8 cellular contexts compared by ENCODE assay signal in genomic region chr12:57111046-57111698, GRCh38. TPM values are rescaled to one million over a fixed set of nuclear protein-coding genes. Genes with fewer than 3 reads are reported as not detected.
DNase-seq lines count a peak whose midpoint lies in the region; ATAC-seq lines count a peak whose summit lies in the region.

TSS of gene STAT6 (minus strand) at chr12:57111362. CDS start at chr12:57108278, 3,084 bp downstream.

- H3K4me3 ChIP-seq in NT2/D1 (ENCODE audit: insufficient read length, low read depth): peak within 1 kb of the TSS; percentile 84
- H3K4me3 ChIP-seq in naive thymus-derived CD4-positive, alpha-beta T cell (ENCODE audit: low read length): peak within 1 kb of the TSS; percentile 75

- H3K27me3 ChIP-seq in NT2/D1 (ENCODE audit: insufficient read depth, insufficient read length): no peaks in the 10 kb centered on the region
- H3K27me3 ChIP-seq in naive thymus-derived CD4-positive, alpha-beta T cell (ENCODE audit: control insufficient read depth in 2 of 2, insufficient read depth in 2 of 2, low read length in 2 of 2): no peaks in the 10 kb centered on the region

- H3K36me3 ChIP-seq in NT2/D1 (ENCODE audit: insufficient read depth, insufficient read length, low read length): peaks cover 26% of the 10 kb centered on the region
- peaks cover 0 to 30% (median 11%) of the 10 kb centered on the region in 3 experiments for H3K36me3 ChIP-seq in naive thymus-derived CD4-positive, alpha-beta T cell (ENCODE audit: control insufficient read depth in 2 of 3, insufficient read depth in 3 of 3, low read length in 3 of 3)

- peaks cover 14% of the 10 kb centered on the region for H3K4me1 ChIP-seq in NT2/D1 (ENCODE audit: insufficient read depth, insufficient read length)
- H3K4me1 ChIP-seq in naive thymus-derived CD4-positive, alpha-beta T cell (ENCODE audit: control insufficient read depth in 2 of 2, insufficient read depth in 2 of 2, low read length in 2 of 2): peaks cover 12 to 26% of the 10 kb centered on the region in 2 donors

- no peaks in the 10 kb centered on the region for H3K9me3 ChIP-seq in NT2/D1 (ENCODE audit: insufficient read depth, low read length)
- no peaks in the 10 kb centered on the region for H3K9me3 ChIP-seq in naive thymus-derived CD4-positive, alpha-beta T cell (ENCODE audit: control insufficient read depth in 2 of 3, low read length in 3 of 3)

- peak within 1 kb of the TSS; percentile 89 to 100 (median 98) for H3K4me3 Mint-ChIP-seq in naive thymus-derived CD4-positive, alpha-beta T cell
- peak within 1 kb of the TSS; percentile 89 for H3K4me3 Mint-ChIP-seq in stimulated activated naive CD8-positive, alpha-beta T cell treated with anti-CD3 and anti-CD28 coated beads, Interleukin-15, Interleukin-2, amounts not matched to agents 100 ng/mL and 50 ng/mL, for 24 hours

- peak within 1 kb of the TSS; percentile 93 to 100 (median 97) for H3K27ac Mint-ChIP-seq in naive thymus-derived CD4-positive, alpha-beta T cell
- peak within 1 kb of the TSS; percentile 99 for H3K27ac Mint-ChIP-seq in stimulated activated naive CD8-positive, alpha-beta T cell treated with anti-CD3 and anti-CD28 coated beads, Interleukin-15, Interleukin-2, amounts not matched to agents 100 ng/mL and 50 ng/mL, for 24 hours

- peak within 1 kb of the TSS; percentile 96 for H3K9ac ChIP-seq in NT2/D1 (ENCODE audit: insufficient read length, low read depth)

- peaks cover 0 to 9% (median 0%) of the 10 kb centered on the region in 11 donors for H3K9me3 Mint-ChIP-seq in naive thymus-derived CD4-positive, alpha-beta T cell
- H3K9me3 Mint-ChIP-seq in stimulated activated naive CD8-positive, alpha-beta T cell treated with anti-CD3 and anti-CD28 coated beads, Interleukin-15, Interleukin-2, amounts not matched to agents 100 ng/mL and 50 ng/mL, for 24 hours: no peaks in the 10 kb centered on the region

- POLR2A ChIA-PET in naive thymus-derived CD4-positive, alpha-beta T cell (lab: Charles Lee): interaction anchor here (0.5 to 17.1 kb wide), 33 partner anchors 11 to 1181 kb away, joined by 3 to 401 read pairs (median 6); partner anchors contain the start of genes ATP5F1B, DGKA, LRP1 and NAB2

- peak; percentile 60 for ATAC-seq in HG03025 (IDR thresholded peaks at IDR 0.05; ENCODE audit: low FRiP score, unreplicated experiment)
- peak; percentile 79 for ATAC-seq in esophagus mucosa
- ATAC-seq in naive thymus-derived CD4-positive, alpha-beta T cell: peak; percentile 77

- peaks cover 41 to 54% (median 46%) of the 10 kb centered on the region in 7 donors for H3K4me1 Mint-ChIP-seq in naive thymus-derived CD4-positive, alpha-beta T cell
- H3K4me1 Mint-ChIP-seq in stimulated activated naive CD8-positive, alpha-beta T cell treated with anti-CD3 and anti-CD28 coated beads, Interleukin-15, Interleukin-2, amounts not matched to agents 100 ng/mL and 50 ng/mL, for 24 hours (ENCODE audit: low read depth): peaks cover 53% of the 10 kb centered on the region

- H3K27ac ChIP-seq in naive thymus-derived CD4-positive, alpha-beta T cell (ENCODE audit: low read depth, low read length): peak within 1 kb of the TSS; percentile 92

- DNase-seq in NCI-H1436 (lab: John Stamatoyannopoulos, UW): peak; percentile 47
- DNase-seq in NCI-H1436 treated with DMSO at 0.1 percent for 48 hours (lab: John Stamatoyannopoulos, UW): no peak
- no peak for DNase-seq in NT2/D1 (ENCODE audit: low read depth, low spot score)
- DNase-seq in activated T-cell treated with anti-CD3 and anti-CD28 coated beads for 48 hours (ENCODE audit: low read depth): peak; percentile 71
- DNase-seq in naive thymus-derived CD4-positive, alpha-beta T cell: peak; percentile 53 to 94 (median 87)

- no peaks in the 10 kb centered on the region for H3K27me3 Mint-ChIP-seq in naive thymus-derived CD4-positive, alpha-beta T cell
- no peaks in the 10 kb centered on the region for H3K27me3 Mint-ChIP-seq in stimulated activated naive CD8-positive, alpha-beta T cell treated with anti-CD3 and anti-CD28 coated beads, Interleukin-15, Interleukin-2, amounts not matched to agents 100 ng/mL and 50 ng/mL, for 24 hours

- intact Hi-C loops in naive thymus-derived CD4-positive, alpha-beta T cell (cut with micrococcal nuclease): loop anchor here (1.0 to 5.0 kb wide), 14 partner anchors 9 to 736 kb away; partner anchors contain the start of genes ATP5F1B (in 1 of the 2), CTDSP2 (in 1 of the 2), DDIT3 (in 1 of the 2) and GLI1 (in 1 of the 2)

- peaks cover 7 to 25% (median 11%) of the 10 kb centered on the region in 5 donors for H3K36me3 Mint-ChIP-seq in naive thymus-derived CD4-positive, alpha-beta T cell
- peaks cover 30% of the 10 kb centered on the region for H3K36me3 Mint-ChIP-seq in stimulated activated naive CD8-positive, alpha-beta T cell treated with anti-CD3 and anti-CD28 coated beads, Interleukin-15, Interleukin-2, amounts not matched to agents 100 ng/mL and 50 ng/mL, for 24 hours (ENCODE audit: low read depth)

- CTCF ChIA-PET in naive thymus-derived CD4-positive, alpha-beta T cell (lab: Charles Lee): interaction anchor here (0.6 to 6.6 kb wide), 32 partner anchors 9 to 600 kb away, joined by 3 to 212 read pairs (median 6); partner anchors contain the start of genes NAB2, NEMP1, SHMT2 and ZBTB39

RNA-seq across cellular contexts. Expression of gene STAT6, which starts in this region (rescaled TPM):
- total RNA-seq in esophagus mucosa: 108 TPM
- 100 to 1,000 TPM; 206 to 403 (median 294) TPM for total RNA-seq in naive thymus-derived CD4-positive, alpha-beta T cell
- polyA plus RNA-seq in naive thymus-derived CD4-positive, alpha-beta T cell: 100 to 1,000 TPM in 1 of 2 donors, 10 to 100 TPM in 1; 99.3 to 104 TPM

Comparison
In these comparisons a context has a peak if more than half of its experiments do, and no peak if none do; other contexts are left out.
1. DNase-seq: peak in NCI-H1436 (single experiment), activated T-cell treated with anti-CD3 and anti-CD28 coated beads for 48 hours (single experiment) and naive thymus-derived CD4-positive, alpha-beta T cell (9 of 9); none in NCI-H1436 treated with DMSO at 0.1 percent for 48 hours (single experiment) and NT2/D1 (single experiment).
2. Peak in every context shown above with its lines, with median percentiles within 50 percentile points of each other: ATAC-seq.